ENCODE assay signal across 8 cellular contexts in the genomic region with DNA sequence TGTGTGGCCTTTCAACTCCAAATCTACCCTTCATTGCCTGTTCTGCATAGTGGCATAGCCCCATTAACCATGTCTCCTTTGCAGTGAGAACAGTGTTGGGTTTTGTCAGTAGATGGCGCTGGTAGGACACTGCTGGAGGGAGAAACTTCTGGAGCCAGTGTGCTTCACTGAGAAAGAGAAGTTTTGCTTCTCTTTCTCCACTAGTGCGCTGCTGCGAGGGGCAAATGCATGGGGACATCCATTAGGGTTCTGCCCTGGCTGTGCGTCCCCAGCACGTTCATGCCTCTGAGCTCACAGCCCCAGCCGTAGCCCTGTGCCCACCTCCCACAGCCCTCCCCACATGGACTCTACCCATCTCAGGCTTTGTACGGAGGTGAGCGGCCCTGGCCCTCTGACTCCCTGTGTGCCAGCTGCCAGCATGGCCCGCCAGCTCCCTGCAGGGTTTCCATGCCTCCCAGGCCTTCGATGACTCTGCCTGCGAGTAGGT. TPM values are rescaled to one million over a fixed set of nuclear protein-coding genes. Genes with fewer than 3 reads are reported as not detected.
A peak's percentile ranks its signal among the peaks of the same experiment; 100 is the strongest.
DNase-seq lines count a peak whose midpoint lies in the region; ATAC-seq and TF ChIP-seq lines count a peak whose summit lies in the region.

No MANE protein-coding gene starts in this region.

- TF ChIP-seq EP300 in tibial nerve (IDR thresholded peaks at IDR 0.05), result no peak

- H3K27ac ChIP-seq in foreskin keratinocyte, result no peak overlapping the region
- no peak overlapping the region for H3K27ac ChIP-seq in tibial nerve

- no peaks in the 10 kb centered on the region for H3K9me3 Mint-ChIP-seq in osteocyte (ENCODE audit: unreplicated experiment)

- H3K36me3 ChIP-seq in tibial nerve, result no peaks in the 10 kb centered on the region

- H3K4me3 ChIP-seq in tibial nerve, result no peak overlapping the region

- H3K4me1 Mint-ChIP-seq in osteocyte (ENCODE audit: unreplicated experiment), result no peaks in the 10 kb centered on the region

- peaks cover 30% of the 10 kb centered on the region for H3K27me3 Mint-ChIP-seq in osteocyte (ENCODE audit: unreplicated experiment)

- H3K36me3 Mint-ChIP-seq in osteocyte (ENCODE audit: unreplicated experiment), result no peaks in the 10 kb centered on the region

- H3K4me1 ChIP-seq in foreskin keratinocyte, result no peaks in the 10 kb centered on the region
- H3K4me1 ChIP-seq in tibial nerve, result peaks cover 0 to 4% (median 0%) of the 10 kb centered on the region in 4 donors

- no peaks in the 10 kb centered on the region for H3K9me3 ChIP-seq in tibial nerve

- no peaks in the 10 kb centered on the region for H3K27me3 ChIP-seq in foreskin keratinocyte
- H3K27me3 ChIP-seq in tibial nerve, result no peaks in the 10 kb centered on the region

- WGBS in tibial nerve, 2 donors, result 31 to 32% methylated on average over 10 to 11 of the region's 11 CpGs

- ATAC-seq in foreskin keratinocyte, result peak; percentile 70
- no peak for ATAC-seq in GM18873 (IDR thresholded peaks at IDR 0.05; ENCODE audit: low FRiP score, unreplicated experiment)

- H3K4me3 Mint-ChIP-seq in osteocyte (ENCODE audit: unreplicated experiment), result no peak overlapping the region

- TF ChIP-seq CTCF in foreskin keratinocyte (conservative IDR thresholded peaks at IDR 0.05), result peak; percentile 93
- peak; percentile 89 for TF ChIP-seq CTCF in osteocyte (IDR thresholded peaks at IDR 0.05)
- TF ChIP-seq CTCF in tibial nerve (IDR thresholded peaks at IDR 0.05), result peak; percentile 53 to 80 (median 61)

- peak; percentile 71 for DNase-seq in EH (ENCODE audit: low read depth)
- DNase-seq in LoVo (ENCODE audit: low spot score), result peak; percentile 59
- DNase-seq in RPMI8226, result peak; percentile 81
- peak; percentile 36 to 44 for DNase-seq in activated T-helper 1 cell treated with anti-CD3 and anti-CD28 coated beads, Interleukin-2, amount 50 U/mL, for 16 hours (ENCODE audit: low read depth in 1 of 2, low spot score in 1 of 2)
- peak; percentile 25 to 63 for DNase-seq in foreskin keratinocyte
- peak; percentile 85 for DNase-seq in osteocyte (ENCODE audit: extremely low spot score, unreplicated experiment)
- DNase-seq in tibial nerve (ENCODE audit: low spot score in 2 of 2), result peak; percentile 35 to 81

- no peak for TF ChIP-seq POLR2A in tibial nerve (IDR thresholded peaks at IDR 0.05)

- H3K27ac Mint-ChIP-seq in osteocyte (ENCODE audit: unreplicated experiment), result no peak overlapping the region

RNA-seq across cellular contexts. Expression of gene RIMS3, which starts 53.1 kb away (rescaled TPM):
- 1.4 TPM in 2 replicates for total RNA-seq in foreskin keratinocyte
- polyA plus RNA-seq in foreskin keratinocyte, result 0.51 and 0.67 TPM in 2 replicates
- 16.5 and 17.0 TPM in 2 replicates for total RNA-seq in osteocyte
- 1 to 10 TPM; 2.1 to 6.9 (median 4.0) TPM for total RNA-seq in tibial nerve
